In the genomic region with DNA sequence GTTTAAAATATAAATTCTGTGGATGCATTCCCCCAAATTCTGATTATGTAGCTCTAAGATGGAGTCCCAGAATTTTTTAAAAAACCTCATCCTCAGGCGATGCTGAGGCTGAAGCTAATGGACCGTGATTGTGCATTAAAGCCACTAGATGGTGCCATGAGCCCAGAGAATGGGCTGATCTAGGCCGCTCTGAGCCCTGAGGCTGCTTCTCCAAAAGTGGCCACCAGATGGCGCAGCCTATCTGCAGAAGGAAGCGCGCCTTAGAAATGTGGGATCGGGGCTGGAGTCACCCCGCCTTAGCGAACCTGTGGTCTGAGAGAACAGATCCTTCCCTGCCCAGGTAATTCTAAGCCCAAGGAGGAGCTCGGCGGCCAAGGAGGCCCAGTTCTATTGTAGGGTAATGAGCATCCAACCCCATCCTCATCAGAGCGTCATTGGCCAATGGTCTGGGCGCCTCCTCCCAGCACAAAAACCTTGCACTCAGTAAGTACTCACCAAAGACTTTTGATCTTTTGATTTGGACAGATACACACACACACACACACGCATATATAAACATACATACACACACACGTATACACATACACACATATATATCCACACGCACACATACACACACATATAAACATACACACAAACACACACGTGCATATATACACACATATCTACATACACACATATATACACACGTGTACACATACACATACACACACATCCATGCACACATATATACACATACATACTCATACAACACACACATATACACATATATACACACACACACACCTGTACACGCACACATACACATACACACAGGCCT, we compare ENCODE assay signal across 8 cellular contexts. TPM values are rescaled to one million over a fixed set of nuclear protein-coding genes. Genes with fewer than 3 reads are reported as not detected.
A peak's percentile ranks its signal among the peaks of the same experiment; 100 is the strongest.
DNase-seq lines count a peak whose midpoint lies in the region; TF ChIP-seq lines count a peak whose summit lies in the region.

No MANE protein-coding gene starts in this region.

- peak in 1 of 2 donors; percentile 37 for TF ChIP-seq POLR2A in uterus (IDR thresholded peaks at IDR 0.05)

- H3K27me3 ChIP-seq in uterus, result no peaks in the 10 kb centered on the region

- TF ChIP-seq CTCF in GM12864 (IDR thresholded peaks at IDR 0.05; ENCODE audit: low read depth, low read length, missing control alignments) (peak; percentile 99), progenitor cell of endocrine pancreas (IDR thresholded peaks at IDR 0.05; ENCODE audit: unreplicated experiment) (no peak), uterus (IDR thresholded peaks at IDR 0.05) (peak; percentile 99 to 100 (median 100))

- H3K9me3 Mint-ChIP-seq in activated naive CD4-positive, alpha-beta T cell treated with anti-CD3 and anti-CD28 coated beads for 36 hours, result no peaks in the 10 kb centered on the region
- H3K9me3 Mint-ChIP-seq in progenitor cell of endocrine pancreas (ENCODE audit: low read depth), result no peaks in the 10 kb centered on the region

- H3K4me3 ChIP-seq in GM12864 (ENCODE audit: low read depth, low read length) (no peak overlapping the region), SK-N-MC (no peak overlapping the region), uterus (no peak overlapping the region)

- H3K27ac Mint-ChIP-seq in activated naive CD4-positive, alpha-beta T cell treated with anti-CD3 and anti-CD28 coated beads for 36 hours, result no peak overlapping the region
- H3K27ac Mint-ChIP-seq in progenitor cell of endocrine pancreas, result no peak overlapping the region

- H3K9ac ChIP-seq in SK-N-MC (ENCODE audit: insufficient read length), result no peak overlapping the region

- no peaks in the 10 kb centered on the region for H3K36me3 ChIP-seq in SK-N-MC (ENCODE audit: insufficient read depth, low read length)
- H3K36me3 ChIP-seq in uterus, result no peaks in the 10 kb centered on the region

- CTCF ChIA-PET in activated naive CD4-positive, alpha-beta T cell treated with anti-CD3 and anti-CD28 coated beads for 36 hours (lab: Charles Lee), result interaction anchor here (0.5 to 6.3 kb wide), 53 partner anchors 8 to 1101 kb away, joined by 3 to 140 read pairs (median 4); no protein-coding TSS in a partner anchor

- no peaks in the 10 kb centered on the region for H3K36me3 Mint-ChIP-seq in activated naive CD4-positive, alpha-beta T cell treated with anti-CD3 and anti-CD28 coated beads for 36 hours (ENCODE audit: low read depth)
- no peaks in the 10 kb centered on the region for H3K36me3 Mint-ChIP-seq in progenitor cell of endocrine pancreas (ENCODE audit: insufficient read depth)

- H3K27me3 Mint-ChIP-seq in activated naive CD4-positive, alpha-beta T cell treated with anti-CD3 and anti-CD28 coated beads for 36 hours (ENCODE audit: low read depth), result peaks cover 3% of the 10 kb centered on the region
- H3K27me3 Mint-ChIP-seq in progenitor cell of endocrine pancreas, result peaks cover 24% of the 10 kb centered on the region

- DNase-seq in GM12864 (ENCODE audit: low read depth) (peak; percentile 45), HCEC 1CT (peak; percentile 64), M059J (ENCODE audit: low read depth) (peak; percentile 77), SK-N-MC (ENCODE audit: low read depth, low spot score) (peak; percentile 20), head of caudate nucleus (peak; percentile 65 to 98 (median 92)), progenitor cell of endocrine pancreas (ENCODE audit: low spot score, unreplicated experiment) (peak; percentile 91), uterus (peak; percentile 90 to 91)
- peak; percentile 89 for DNase-seq in activated naive CD4-positive, alpha-beta T cell treated with anti-CD3 and anti-CD28 coated beads for 36 hours

- H3K27ac ChIP-seq in SK-N-MC, result no peak overlapping the region
- H3K27ac ChIP-seq in uterus, result no peak overlapping the region

- no peaks in the 10 kb centered on the region for H3K9me3 ChIP-seq in SK-N-MC (ENCODE audit: low read depth, low read length)
- no peaks in the 10 kb centered on the region for H3K9me3 ChIP-seq in uterus

- no peak overlapping the region for H3K4me3 Mint-ChIP-seq in activated naive CD4-positive, alpha-beta T cell treated with anti-CD3 and anti-CD28 coated beads for 36 hours
- H3K4me3 Mint-ChIP-seq in progenitor cell of endocrine pancreas (ENCODE audit: low read depth), result no peak overlapping the region

- no peaks in the 10 kb centered on the region for H3K4me1 ChIP-seq in uterus

- H3K4me1 Mint-ChIP-seq in activated naive CD4-positive, alpha-beta T cell treated with anti-CD3 and anti-CD28 coated beads for 36 hours (ENCODE audit: low read depth), result no peaks in the 10 kb centered on the region
- no peaks in the 10 kb centered on the region for H3K4me1 Mint-ChIP-seq in progenitor cell of endocrine pancreas (ENCODE audit: low read depth)

- intact Hi-C loops in activated naive CD4-positive, alpha-beta T cell treated with anti-CD3 and anti-CD28 coated beads for 36 hours (cut with micrococcal nuclease), result loop anchor here (1.0 to 10.0 kb wide), 6 partner anchors 78 to 853 kb away; partner anchors contain the start of gene IRX5
- intact Hi-C loops in head of caudate nucleus (cut with DNase I) (loop anchor here (2.0 to 10.0 kb wide), 3 partner anchors 77 to 380 kb away; no protein-coding TSS in a partner anchor), uterus (cut with DNase I; ENCODE audit: low total_unique reads) (loop anchor here (10.0 kb wide), 1 partner anchor 240 kb away; no protein-coding TSS in a partner anchor)

RNA-seq across cellular contexts. Expression of gene MMP2, which starts 13.7 kb away (rescaled TPM):
- 108 and 198 TPM in 2 replicates for total RNA-seq in M059J (2014; rRNA removed; shearing (Covaris generic))
- total RNA-seq in activated naive CD4-positive, alpha-beta T cell treated with anti-CD3 and anti-CD28 coated beads for 36 hours, result not detected
- total RNA-seq in progenitor cell of endocrine pancreas (5.9 and 8.4 TPM in 2 replicates), uterus (100 to 1,000 TPM; 130 to 578 (median 324) TPM)

RNA-seq across cellular contexts. Expression of gene LPCAT2, which starts 43.6 kb away (rescaled TPM):
- total RNA-seq in M059J (2014; rRNA removed; shearing (Covaris generic)), result 29.1 and 32.2 TPM in 2 replicates
- under 1 TPM; 0.12 to 0.32 TPM for total RNA-seq in activated naive CD4-positive, alpha-beta T cell treated with anti-CD3 and anti-CD28 coated beads for 36 hours
- total RNA-seq in progenitor cell of endocrine pancreas (3.2 and 5.1 TPM in 2 replicates), uterus (10 to 100 TPM; 28.8 to 52.9 (median 36.3) TPM)

Comparison
In these comparisons a context has a peak if more than half of its experiments do, and no peak if none do; other contexts are left out.
1. DNase-seq: peak in every context shown above with its lines; median percentile 92 in head of caudate nucleus; 91 in progenitor cell of endocrine pancreas; 90 in uterus; 89 in activated naive CD4-positive, alpha-beta T cell treated with anti-CD3 and anti-CD28 coated beads for 36 hours; 77 in M059J; 64 in HCEC 1CT; 45 in GM12864; 20 in SK-N-MC.
2. RNA of gene MMP2, which starts 13.7 kb away (total RNA-seq): 130 to 578 TPM in uterus and 108 to 198 TPM in M059J; 5.9 to 8.4 TPM in progenitor cell of endocrine pancreas and not detected in activated naive CD4-positive, alpha-beta T cell treated with anti-CD3 and anti-CD28 coated beads for 36 hours; every median in the first group is over 10 times any median in the second.